In genomic region chr1:108745980-108746381, GRCh38 we compare ENCODE assay signal across 8 cellular contexts. TPM values are rescaled to one million over a fixed set of nuclear protein-coding genes. Genes with fewer than 3 reads are reported as not detected.
A peak's percentile ranks its signal among the peaks of the same experiment; 100 is the strongest.
DNase-seq lines count a peak whose midpoint lies in the region; ATAC-seq and TF ChIP-seq lines count a peak whose summit lies in the region.

No MANE protein-coding gene starts in this region.

- CTCF ChIA-PET in HEK293 (lab: Yijun Ruan, JAX) (interaction anchor here (0.8 to 1.4 kb wide), 5 partner anchors 11 to 41 kb away, joined by 3 to 6 read pairs (median 3); no protein-coding TSS in a partner anchor), activated B cell treated with CpG ODN at 0.5 μM for 24 hours (lab: Charles Lee) (interaction anchor here (1.2 kb wide), 1 partner anchor 152 kb away, joined by 6 read pairs; no protein-coding TSS in a partner anchor), GM10248 (lab: Yijun Ruan, JAX) (interaction anchor here (1.0 to 2.5 kb wide), 2 partner anchors 9 to 10 kb away, joined by 3 to 12 read pairs; no protein-coding TSS in a partner anchor)

- peak overlapping the region; percentile 68 for H2AFZ ChIP-seq in hepatocyte

- peak overlapping the region; percentile 99 for H3K27ac Mint-ChIP-seq in activated B cell treated with CpG ODN at 0.5 μM for 24 hours

- H3K36me3 ChIP-seq in HEK293 (ENCODE audit: control insufficient read depth in 2 of 2, insufficient read depth in 1 of 2, low read length in 2 of 2) = no peaks in the 10 kb centered on the region
- no peaks in the 10 kb centered on the region for H3K36me3 ChIP-seq in hepatocyte (replicated peaks; ENCODE audit: insufficient read depth, low read depth)

- no peak for DNase-seq in activated B cell treated with CpG ODN at 0.5 μM for 24 hours
- DNase-seq in hepatocyte (ENCODE audit: low spot score) = no peak
- DNase-seq in GM10248 (ENCODE audit: extremely low spot score) = no peak
- DNase-seq in kidney glomerular epithelial cell (lab: John Stamatoyannopoulos, UW) = no peak
- no peak for DNase-seq in KG1 (lab: John Stamatoyannopoulos, UW)

- H3K27me3 ChIP-seq in hepatocyte = no peaks in the 10 kb centered on the region

- no peak overlapping the region for H3K4me3 ChIP-seq in HEK293 (ENCODE audit: low read depth, low read length)
- H3K4me3 ChIP-seq in hepatocyte = no peak overlapping the region
- peak overlapping the region in 2 of 7 experiments; percentile 61 to 80 for H3K4me3 ChIP-seq in skin epidermis

- H3K9me3 ChIP-seq in HEK293 (ENCODE audit: control insufficient read depth, insufficient read depth, low read depth, low read length) = no peaks in the 10 kb centered on the region
- H3K9me3 ChIP-seq in hepatocyte (ENCODE audit: low read depth) = no peaks in the 10 kb centered on the region

- H3K4me2 ChIP-seq in hepatocyte = peak overlapping the region; percentile 46

- peaks cover 17% of the 10 kb centered on the region for H3K36me3 Mint-ChIP-seq in activated B cell treated with CpG ODN at 0.5 μM for 24 hours (ENCODE audit: low read depth)

- no peak overlapping the region for H3K27ac ChIP-seq in HEK293 (ENCODE audit: extremely low read depth, low read depth, low read length)
- peak overlapping the region; percentile 54 for H3K27ac ChIP-seq in hepatocyte
- H3K27ac ChIP-seq in skin epidermis = peak overlapping the region in 14 of 21 experiments; percentile 17 to 99 (median 96)

- 54% methylated on average over 3 of the region's 3 CpGs for WGBS in hepatocyte (ENCODE audit: low lambda C conversion rate, missing lambda C conversion rate)

- peaks cover 4% of the 10 kb centered on the region for H4K20me1 ChIP-seq in hepatocyte (ENCODE audit: insufficient read depth, poor library complexity, severe bottlenecking)

- H3K4me3 Mint-ChIP-seq in activated B cell treated with CpG ODN at 0.5 μM for 24 hours = peak overlapping the region; percentile 99

- peaks cover 27% of the 10 kb centered on the region for H3K4me1 Mint-ChIP-seq in activated B cell treated with CpG ODN at 0.5 μM for 24 hours

- no peak for ATAC-seq in activated B cell treated with CpG ODN at 0.5 μM for 24 hours (ENCODE audit: low read depth)
- ATAC-seq in GM21367 (IDR thresholded peaks at IDR 0.05; ENCODE audit: unreplicated experiment) = no peak

- H3K9me3 Mint-ChIP-seq in activated B cell treated with CpG ODN at 0.5 μM for 24 hours = no peaks in the 10 kb centered on the region

- intact Hi-C loops in activated B cell treated with CpG ODN at 0.5 μM for 24 hours (cut with micrococcal nuclease) = loop anchor here (1.0 to 5.0 kb wide), 12 partner anchors 54 to 1593 kb away; partner anchors contain the start of genes CLCC1, HENMT1, PRPF38B and RBM15

- peaks cover 31% of the 10 kb centered on the region for H3K79me2 ChIP-seq in hepatocyte

- TF ChIP-seq CTCF in HEK293 (tag by site-specific recombination; IDR thresholded peaks at IDR 0.05) (no peak), activated B cell treated with CpG ODN at 0.5 μM for 24 hours (IDR thresholded peaks at IDR 0.05) (no peak), hepatocyte (IDR thresholded peaks at IDR 0.05; ENCODE audit: poor library complexity) (no peak), GM10248 (IDR thresholded peaks at IDR 0.05; ENCODE audit: control extremely low read depth, extremely low read depth, low read depth, missing control alignments) (no peak)

- H3K9me2 ChIP-seq in hepatocyte (replicated peaks; ENCODE audit: insufficient read depth) = no peaks in the 10 kb centered on the region

- H3K27me3 Mint-ChIP-seq in activated B cell treated with CpG ODN at 0.5 μM for 24 hours = no peaks in the 10 kb centered on the region

- POLR2A ChIA-PET in HEK293 (lab: Yijun Ruan, JAX) (no interaction called here), activated B cell treated with CpG ODN at 0.5 μM for 24 hours (lab: Charles Lee) (interaction anchor here (0.7 to 1.7 kb wide), 3 partner anchors 54 to 99 kb away, joined by 3 to 17 read pairs (median 3); partner anchors contain the start of genes HENMT1 and PRPF38B), GM10248 (lab: Yijun Ruan, JAX) (no interaction called here)

- H3K4me1 ChIP-seq in HEK293 (ENCODE audit: control insufficient read depth, insufficient read depth, low read length) = peaks cover 2% of the 10 kb centered on the region; the same call in 1 of the 2 replicates
- H3K4me1 ChIP-seq in hepatocyte (ENCODE audit: insufficient read depth) = peaks cover 7% of the 10 kb centered on the region

TF ChIP-seq in HEK293, 187 proteins besides CTCF, POLR2A, EP300 and RAD21:
- 0 out of 2 replicates have a peak, but pooled peaks have one; percentile 4 for TF ChIP-seq ZNF654 (tag by site-specific recombination; IDR thresholded peaks at IDR 0.05; ENCODE audit: low read depth)
- TF ChIP-seq GLI2 (tag by site-specific recombination; IDR thresholded peaks at IDR 0.05; ENCODE audit: borderline replicate concordance, low read depth) = peak; percentile 24; the same call in 1 of the 2 replicates
- 0 out of 2 replicates have a peak, but pooled peaks have one; percentile 18 for TF ChIP-seq ZNF184 (tag by site-specific recombination; IDR thresholded peaks at IDR 0.05)
- TF ChIP-seq ZBTB17 (tag by site-specific recombination; IDR thresholded peaks at IDR 0.05) = no peak
- TF ChIP-seq, protein P1, sequence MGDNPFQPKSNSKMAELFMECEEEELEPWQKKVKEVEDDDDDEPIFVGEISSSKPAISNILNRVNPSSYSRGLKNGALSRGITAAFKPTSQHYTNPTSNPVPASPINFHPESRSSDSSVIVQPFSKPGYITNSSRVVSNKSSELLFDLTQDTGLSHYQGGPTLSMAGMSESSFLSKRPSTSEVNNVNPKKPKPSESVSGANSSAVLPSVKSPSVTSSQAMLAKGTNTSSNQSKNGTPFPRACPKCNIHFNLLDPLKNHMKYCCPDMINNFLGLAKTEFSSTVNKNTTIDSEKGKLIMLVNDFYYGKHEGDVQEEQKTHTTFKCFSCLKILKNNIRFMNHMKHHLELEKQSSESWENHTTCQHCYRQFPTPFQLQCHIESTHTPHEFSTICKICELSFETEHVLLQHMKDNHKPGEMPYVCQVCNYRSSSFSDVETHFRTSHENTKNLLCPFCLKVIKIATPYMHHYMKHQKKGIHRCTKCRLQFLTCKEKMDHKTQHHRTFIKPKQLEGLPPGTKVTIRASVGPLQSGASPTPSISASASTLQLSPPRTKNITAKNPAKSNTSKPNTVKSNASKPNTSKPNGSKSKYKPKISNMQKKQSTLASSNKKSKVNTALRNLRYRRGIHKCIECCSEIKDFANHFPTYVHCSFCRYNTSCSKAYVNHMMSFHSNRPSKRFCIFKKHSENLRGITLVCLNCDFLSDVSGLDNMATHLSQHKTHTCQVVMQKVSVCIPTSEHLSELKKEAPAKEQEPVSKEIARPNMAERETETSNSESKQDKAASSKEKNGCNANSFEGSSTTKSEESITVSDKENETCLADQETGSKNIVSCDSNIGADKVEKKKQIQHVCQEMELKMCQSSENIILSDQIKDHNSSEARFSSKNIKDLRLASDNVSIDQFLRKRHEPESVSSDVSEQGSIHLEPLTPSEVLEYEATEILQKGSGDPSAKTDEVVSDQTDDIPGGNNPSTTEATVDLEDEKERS (tag by site-specific recombination; IDR thresholded peaks at IDR 0.05) = 0 out of 2 replicates have a peak, but pooled peaks have one; percentile 6

RNA-seq across cellular contexts. Expression of gene STXBP3, which starts 0.5 kb away (rescaled TPM):
- total RNA-seq in activated B cell treated with CpG ODN at 0.5 μM for 24 hours (46.4 and 50.2 TPM in 2 replicates), hepatocyte (55.7 and 77.5 TPM in 2 replicates)
- polyA plus RNA-seq in hepatocyte = 25.0 and 35.2 TPM in 2 replicates

RNA-seq across cellular contexts. Expression of gene FNDC7, which starts 33.3 kb away (rescaled TPM):
- total RNA-seq in activated B cell treated with CpG ODN at 0.5 μM for 24 hours = not detected in 2 replicates
- not detected in 2 replicates for total RNA-seq in hepatocyte
- polyA plus RNA-seq in hepatocyte = not detected in 2 replicates

RNA-seq across cellular contexts. Expression of gene PRPF38B, which starts 53.9 kb away (rescaled TPM):
- total RNA-seq in activated B cell treated with CpG ODN at 0.5 μM for 24 hours (77.3 and 88.1 TPM in 2 replicates), hepatocyte (26.1 and 27.9 TPM in 2 replicates)
- polyA plus RNA-seq in hepatocyte = 30.1 and 41.4 TPM in 2 replicates
